14 cellular contexts compared by ENCODE assay signal in genomic region chr13:58476176-58476575, GRCh38.
"Had no signal": no experiment of that assay in that cellular context is flagged by ENCODE, and none has a peak within 500 bp of the region (broad histone marks: within the 10 kb centered on the region; RNA-seq: fewer than 3 reads in every experiment).

No MANE protein-coding gene starts in this region.

- H3K27ac Mint-ChIP-seq: activated CD4-positive, alpha-beta T cell treated with anti-CD3 and anti-CD28 coated beads, Interleukin-2, amount 10 ng/mL, durations not matched to agents 7 days and 5 days; activated naive CD4-positive, alpha-beta T cell treated with anti-CD3 and anti-CD28 coated beads, Interleukin-2, amount 50 U/mL, for 72 hours; brain; stimulated activated naive CD8-positive, alpha-beta T cell treated with anti-CD3 and anti-CD28 coated beads, Interleukin-15, amount 100 ng/mL, for 72 hours; T-helper 17 cell had no signal

- DNase-seq: activated CD4-positive, alpha-beta T cell treated with anti-CD3 and anti-CD28 coated beads, Interleukin-2, amount 10 ng/mL, durations not matched to agents 7 days and 5 days; activated CD4-positive, CD25-positive, alpha-beta regulatory T cell; activated T-cell treated with anti-CD3 and anti-CD28 coated beads, Interleukin-2, amount 50 U/mL, for 1 hour; amniotic stem cell; dermis blood vessel endothelial cell; kidney glomerular epithelial cell; stimulated activated CD4-positive, alpha-beta T cell treated with anti-CD3 and anti-CD28 coated beads, Interleukin-4, amount 100 ng/mL, for 4 hours; stimulated activated naive CD8-positive, alpha-beta T cell treated with anti-CD3 and anti-CD28 coated beads, Interleukin-15, amount 100 ng/mL, for 72 hours; T-helper 17 cell had no signal

- H3K36me3 ChIP-seq: thoracic aorta had no signal

- H3K9me3 Mint-ChIP-seq: activated CD4-positive, alpha-beta T cell treated with anti-CD3 and anti-CD28 coated beads, Interleukin-2, amount 10 ng/mL, durations not matched to agents 7 days and 5 days; brain had no signal

- H3K4me3 ChIP-seq: thoracic aorta had no signal

- H3K36me3 Mint-ChIP-seq: activated naive CD4-positive, alpha-beta T cell treated with anti-CD3 and anti-CD28 coated beads, Interleukin-2, amount 50 U/mL, for 72 hours; brain had no signal

- H3K27ac ChIP-seq: parathyroid adenoma, thoracic aorta had no signal

- H3K27me3 Mint-ChIP-seq: activated CD4-positive, alpha-beta T cell treated with anti-CD3 and anti-CD28 coated beads, Interleukin-2, amount 10 ng/mL, durations not matched to agents 7 days and 5 days; brain; central memory CD8-positive, alpha-beta T cell; stimulated activated naive CD8-positive, alpha-beta T cell treated with anti-CD3 and anti-CD28 coated beads, Interleukin-15, amount 100 ng/mL, for 72 hours; T-helper 17 cell had no signal

- H3K4me3 Mint-ChIP-seq: activated CD4-positive, alpha-beta T cell treated with anti-CD3 and anti-CD28 coated beads, Interleukin-2, amount 10 ng/mL, durations not matched to agents 7 days and 5 days; central memory CD8-positive, alpha-beta T cell; stimulated activated naive CD8-positive, alpha-beta T cell treated with anti-CD3 and anti-CD28 coated beads, Interleukin-15, amount 100 ng/mL, for 72 hours; T-helper 17 cell had no signal

- H3K4me1 Mint-ChIP-seq: activated CD4-positive, alpha-beta T cell treated with anti-CD3 and anti-CD28 coated beads, Interleukin-2, amount 10 ng/mL, durations not matched to agents 7 days and 5 days; central memory CD8-positive, alpha-beta T cell; stimulated activated naive CD8-positive, alpha-beta T cell treated with anti-CD3 and anti-CD28 coated beads, Interleukin-15, amount 100 ng/mL, for 72 hours; T-helper 17 cell had no signal

- H3K9ac ChIP-seq: parathyroid adenoma had no signal

- H3K9me3 ChIP-seq: thoracic aorta had no signal

- H2AFZ ChIP-seq: parathyroid adenoma had no signal

- H3K4me1 ChIP-seq: parathyroid adenoma had no signal
